9 cellular contexts compared by ENCODE assay signal in the genomic region with DNA sequence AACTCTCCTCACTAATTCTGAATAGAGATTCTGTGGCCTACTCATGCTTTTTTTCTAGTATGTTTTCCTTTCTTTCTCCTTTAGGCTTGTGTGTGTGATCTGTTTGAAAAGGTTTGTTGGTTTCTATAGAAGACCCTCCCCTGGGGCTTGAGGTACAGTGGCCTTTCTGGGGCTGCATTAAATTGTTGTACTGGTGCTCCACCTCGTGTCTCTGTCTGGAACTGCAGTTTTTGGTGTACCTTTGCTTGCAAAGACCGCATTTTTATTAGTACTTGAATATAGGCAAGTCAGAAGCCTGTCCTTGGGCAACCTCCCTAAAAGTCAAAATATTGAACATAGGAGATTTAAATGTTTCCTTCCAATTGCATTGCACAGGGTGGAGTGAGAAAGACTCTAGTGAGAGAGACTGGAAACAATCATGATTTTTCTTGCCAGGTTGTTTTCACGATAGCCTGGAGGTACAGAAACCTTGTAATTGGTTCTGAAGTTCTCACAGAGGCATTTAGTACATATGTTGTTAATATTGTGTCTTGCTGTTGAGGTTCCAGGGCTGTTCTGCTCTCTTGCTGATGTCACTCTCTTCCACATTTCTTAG. TPM values are rescaled to one million over a fixed set of nuclear protein-coding genes. Genes with fewer than 3 reads are reported as not detected.
DNase-seq lines count a peak whose midpoint lies in the region; ATAC-seq and TF ChIP-seq lines count a peak whose summit lies in the region.
"Had no signal": no experiment of that assay in that cellular context is flagged by ENCODE, and none has a peak within 500 bp of the region (broad histone marks: within the 10 kb centered on the region; RNA-seq: fewer than 3 reads in every experiment).

No MANE protein-coding gene starts in this region.

- DNase-seq in AG09309 (ENCODE audit: low read depth) (peak; percentile 4), NCI-H2081 treated with DMSO at 0.1 percent for 48 hours (lab: John Stamatoyannopoulos, UW) (peak; percentile 5), glomerular visceral epithelial cell (ENCODE audit: extremely low spot score) (peak; percentile 44)
- peak; percentile 39 for DNase-seq in activated CD4-positive, alpha-beta T cell treated with anti-CD3 and anti-CD28 coated beads, Interleukin-2, amount 10 ng/mL, durations not matched to agents 7 days and 5 days
- peak; percentile 12 for DNase-seq in stimulated activated CD8-positive, alpha-beta memory T cell treated with anti-CD3 and anti-CD28 coated beads, Interleukin-15, amount 100 ng/mL, for 1 hour (ENCODE audit: low read depth)

- H3K4me3 Mint-ChIP-seq in activated CD4-positive, alpha-beta T cell treated with anti-CD3 and anti-CD28 coated beads, Interleukin-2, amount 10 ng/mL, durations not matched to agents 7 days and 5 days, result no peak overlapping the region
- H3K4me3 Mint-ChIP-seq: memory B cell had no signal

- no peaks in the 10 kb centered on the region for H3K27me3 Mint-ChIP-seq in activated CD4-positive, alpha-beta T cell treated with anti-CD3 and anti-CD28 coated beads, Interleukin-2, amount 10 ng/mL, durations not matched to agents 7 days and 5 days
- H3K27me3 Mint-ChIP-seq: memory B cell had no signal

- POLR2A ChIA-PET in activated CD4-positive, alpha-beta T cell treated with anti-CD3 and anti-CD28 coated beads, Interleukin-2, amount 10 ng/mL, durations not matched to agents 7 days and 5 days (lab: Charles Lee), result no interaction called here

- no peak overlapping the region for H3K4me3 ChIP-seq in AG09309 (ENCODE audit: control insufficient read depth, low read depth, low read length)

- H3K9me3 Mint-ChIP-seq in activated CD4-positive, alpha-beta T cell treated with anti-CD3 and anti-CD28 coated beads, Interleukin-2, amount 10 ng/mL, durations not matched to agents 7 days and 5 days, result no peaks in the 10 kb centered on the region

- ATAC-seq in HG02763 (IDR thresholded peaks at IDR 0.05; ENCODE audit: unreplicated experiment), result peak; percentile 45
- ATAC-seq in HG03196 (IDR thresholded peaks at IDR 0.05; ENCODE audit: unreplicated experiment), result no peak

- no peak overlapping the region for H3K27ac Mint-ChIP-seq in activated CD4-positive, alpha-beta T cell treated with anti-CD3 and anti-CD28 coated beads, Interleukin-2, amount 10 ng/mL, durations not matched to agents 7 days and 5 days
- H3K27ac Mint-ChIP-seq: memory B cell had no signal

- CTCF ChIA-PET in activated CD4-positive, alpha-beta T cell treated with anti-CD3 and anti-CD28 coated beads, Interleukin-2, amount 10 ng/mL, durations not matched to agents 7 days and 5 days (lab: Charles Lee), result no interaction called here

- H3K36me3 Mint-ChIP-seq in activated CD4-positive, alpha-beta T cell treated with anti-CD3 and anti-CD28 coated beads, Interleukin-2, amount 10 ng/mL, durations not matched to agents 7 days and 5 days (ENCODE audit: low read depth), result no peaks in the 10 kb centered on the region
- H3K36me3 Mint-ChIP-seq: memory B cell had no signal

- TF ChIP-seq CTCF in AG09309 (IDR thresholded peaks at IDR 0.05; ENCODE audit: control insufficient read depth, insufficient read depth, low read depth, low read length, missing control alignments), result peak; percentile 70
- peak; percentile 75 for TF ChIP-seq CTCF in GM12872 (IDR thresholded peaks at IDR 0.05; ENCODE audit: insufficient read depth, low read depth, low read length)

- H3K4me1 Mint-ChIP-seq in activated CD4-positive, alpha-beta T cell treated with anti-CD3 and anti-CD28 coated beads, Interleukin-2, amount 10 ng/mL, durations not matched to agents 7 days and 5 days, result no peaks in the 10 kb centered on the region
- H3K4me1 Mint-ChIP-seq: memory B cell had no signal

RNA-seq across cellular contexts. Expression of a gene that starts 39.0 kb away (rescaled TPM):
- total RNA-seq in activated CD4-positive, alpha-beta T cell treated with anti-CD3 and anti-CD28 coated beads, Interleukin-2, amount 10 ng/mL, durations not matched to agents 7 days and 5 days, result not detected
